ENCODE assay signal across 1 cellular context in the genomic region with DNA sequence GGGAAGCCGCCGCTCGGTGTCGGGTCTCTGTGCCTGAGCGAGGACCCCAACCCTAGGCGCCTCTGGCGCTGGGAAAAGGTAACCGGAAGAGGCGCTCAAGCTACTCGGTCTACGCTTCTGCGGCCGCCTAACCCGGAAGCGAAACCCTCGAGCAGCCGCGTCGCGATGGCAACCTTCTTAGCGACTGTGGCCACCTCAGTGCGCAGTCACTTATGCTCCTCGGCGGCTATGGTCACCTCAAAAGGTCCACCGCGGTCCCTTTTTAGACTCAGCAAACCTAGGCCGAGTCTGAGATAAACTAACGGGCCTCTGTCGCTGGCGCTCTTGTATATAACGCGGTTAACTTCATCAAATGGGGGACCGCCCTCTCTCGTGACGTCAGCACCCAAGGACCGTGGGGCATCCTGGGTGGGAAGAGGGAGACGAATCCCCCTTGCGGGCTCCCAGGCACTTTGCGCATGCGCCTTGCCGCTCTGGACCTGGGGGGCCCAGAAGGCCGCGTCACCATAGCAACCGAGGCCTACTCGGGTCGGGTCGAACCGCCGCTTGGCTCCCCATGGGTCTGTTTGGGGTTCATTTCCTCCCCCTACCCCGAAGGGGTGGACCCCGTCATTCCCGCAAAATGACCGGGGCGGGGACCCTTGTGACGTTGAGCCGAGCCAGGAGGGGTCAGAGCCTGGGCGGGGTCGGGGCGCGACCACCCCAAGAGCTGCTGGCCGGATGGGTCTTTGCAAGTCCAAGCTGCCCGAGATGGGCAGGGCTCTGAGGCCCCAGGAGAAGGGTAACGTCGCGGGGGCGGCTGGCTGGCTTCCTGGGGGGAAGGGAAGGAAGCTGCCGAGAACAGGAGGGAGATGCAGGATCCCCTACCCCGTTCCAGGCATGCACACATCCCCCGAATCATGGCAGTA.
TF ChIP-seq lines count a peak whose summit lies in the region.

Gene GTF2F1, minus strand, starts transcription at position 91 of the 908 bp plus-strand sequence. CDS start 169 bp downstream, outside the sequence.

TF ChIP-seq in HEK293, 187 proteins besides CTCF, POLR2A, EP300 and RAD21 (continued from another document and continues in another):
- TF ChIP-seq ZNF488 (tag by site-specific recombination; IDR thresholded peaks at IDR 0.05), result no peak
- no peak for TF ChIP-seq ZNF768 (tag by site-specific recombination; IDR thresholded peaks at IDR 0.05)
- TF ChIP-seq PRDM6 (tag by site-specific recombination; IDR thresholded peaks at IDR 0.05), result no peak
- peak; percentile 63; the same call in 1 of the 2 replicates for TF ChIP-seq MZF1 (tag by site-specific recombination; IDR thresholded peaks at IDR 0.05; ENCODE audit: borderline replicate concordance)
- no peak for TF ChIP-seq OVOL3 (tag by site-specific recombination; IDR thresholded peaks at IDR 0.05)
- no peak for TF ChIP-seq ZNF266 (tag by site-specific recombination; IDR thresholded peaks at IDR 0.05; ENCODE audit: low read depth)
- TF ChIP-seq OSR2 (tag by site-specific recombination; IDR thresholded peaks at IDR 0.05), result no peak
- TF ChIP-seq ZNF555 (tag by site-specific recombination; conservative IDR thresholded peaks at IDR 0.05), result no peak
- TF ChIP-seq BCL11A (tag by site-specific recombination; IDR thresholded peaks at IDR 0.05; ENCODE audit: low read depth), result no peak
- TF ChIP-seq ZNF501 (tag by site-specific recombination; IDR thresholded peaks at IDR 0.05), result peak; percentile 63; the same call in 1 of the 2 replicates
- TF ChIP-seq ZNF2 (tag by site-specific recombination; IDR thresholded peaks at IDR 0.05), result no peak; the same call in 1 of the 2 replicates
- no peak for TF ChIP-seq REPIN1 (tag by site-specific recombination; IDR thresholded peaks at IDR 0.05; ENCODE audit: low read depth)
- peak; percentile 97 for TF ChIP-seq GLIS2 (tag by site-specific recombination; IDR thresholded peaks at IDR 0.05)
- TF ChIP-seq ZNF155 (tag by site-specific recombination; IDR thresholded peaks at IDR 0.05), result no peak
- no peak for TF ChIP-seq ZNF239 (tag by site-specific recombination; IDR thresholded peaks at IDR 0.05)
- TF ChIP-seq, protein P1, sequence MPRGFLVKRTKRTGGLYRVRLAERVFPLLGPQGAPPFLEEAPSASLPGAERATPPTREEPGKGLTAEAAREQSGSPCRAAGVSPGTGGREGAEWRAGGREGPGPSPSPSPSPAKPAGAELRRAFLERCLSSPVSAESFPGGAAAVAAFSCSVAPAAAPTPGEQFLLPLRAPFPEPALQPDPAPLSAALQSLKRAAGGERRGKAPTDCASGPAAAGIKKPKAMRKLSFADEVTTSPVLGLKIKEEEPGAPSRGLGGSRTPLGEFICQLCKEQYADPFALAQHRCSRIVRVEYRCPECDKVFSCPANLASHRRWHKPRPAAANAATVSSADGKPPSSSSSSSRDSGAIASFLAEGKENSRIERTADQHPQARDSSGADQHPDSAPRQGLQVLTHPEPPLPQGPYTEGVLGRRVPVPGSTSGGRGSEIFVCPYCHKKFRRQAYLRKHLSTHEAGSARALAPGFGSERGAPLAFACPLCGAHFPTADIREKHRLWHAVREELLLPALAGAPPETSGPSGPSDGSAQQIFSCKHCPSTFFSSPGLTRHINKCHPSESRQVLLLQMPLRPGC (tag by site-specific recombination; IDR thresholded peaks at IDR 0.05), result no peak
- no peak for TF ChIP-seq ZNF324 (tag by site-specific recombination; IDR thresholded peaks at IDR 0.05)
- no peak for TF ChIP-seq ZNF664 (tag by site-specific recombination; IDR thresholded peaks at IDR 0.05)
- TF ChIP-seq ZNF157 (tag by site-specific recombination; IDR thresholded peaks at IDR 0.05), result no peak
- no peak for TF ChIP-seq ZFP37 (tag by site-specific recombination; IDR thresholded peaks at IDR 0.05)
- TF ChIP-seq ZNF433 (tag by site-specific recombination; IDR thresholded peaks at IDR 0.05; ENCODE audit: low read depth), result no peak
- TF ChIP-seq, protein P2, sequence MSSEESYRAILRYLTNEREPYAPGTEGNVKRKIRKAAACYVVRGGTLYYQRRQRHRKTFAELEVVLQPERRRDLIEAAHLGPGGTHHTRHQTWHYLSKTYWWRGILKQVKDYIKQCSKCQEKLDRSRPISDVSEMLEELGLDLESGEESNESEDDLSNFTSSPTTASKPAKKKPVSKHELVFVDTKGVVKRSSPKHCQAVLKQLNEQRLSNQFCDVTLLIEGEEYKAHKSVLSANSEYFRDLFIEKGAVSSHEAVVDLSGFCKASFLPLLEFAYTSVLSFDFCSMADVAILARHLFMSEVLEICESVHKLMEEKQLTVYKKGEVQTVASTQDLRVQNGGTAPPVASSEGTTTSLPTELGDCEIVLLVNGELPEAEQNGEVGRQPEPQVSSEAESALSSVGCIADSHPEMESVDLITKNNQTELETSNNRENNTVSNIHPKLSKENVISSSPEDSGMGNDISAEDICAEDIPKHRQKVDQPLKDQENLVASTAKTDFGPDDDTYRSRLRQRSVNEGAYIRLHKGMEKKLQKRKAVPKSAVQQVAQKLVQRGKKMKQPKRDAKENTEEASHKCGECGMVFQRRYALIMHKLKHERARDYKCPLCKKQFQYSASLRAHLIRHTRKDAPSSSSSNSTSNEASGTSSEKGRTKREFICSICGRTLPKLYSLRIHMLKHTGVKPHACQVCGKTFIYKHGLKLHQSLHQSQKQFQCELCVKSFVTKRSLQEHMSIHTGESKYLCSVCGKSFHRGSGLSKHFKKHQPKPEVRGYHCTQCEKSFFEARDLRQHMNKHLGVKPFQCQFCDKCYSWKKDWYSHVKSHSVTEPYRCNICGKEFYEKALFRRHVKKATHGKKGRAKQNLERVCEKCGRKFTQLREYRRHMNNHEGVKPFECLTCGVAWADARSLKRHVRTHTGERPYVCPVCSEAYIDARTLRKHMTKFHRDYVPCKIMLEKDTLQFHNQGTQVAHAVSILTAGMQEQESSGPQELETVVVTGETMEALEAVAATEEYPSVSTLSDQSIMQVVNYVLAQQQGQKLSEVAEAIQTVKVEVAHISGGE (tag by site-specific recombination; conservative IDR thresholded peaks at IDR 0.05; ENCODE audit: low read depth), result peak; percentile 89
- TF ChIP-seq ZNF221 (tag by site-specific recombination; IDR thresholded peaks at IDR 0.05; ENCODE audit: borderline replicate concordance), result no peak
- TF ChIP-seq ZIC2 (tag by site-specific recombination; IDR thresholded peaks at IDR 0.05), result no peak
- no peak for TF ChIP-seq ZNF223 (tag by site-specific recombination; IDR thresholded peaks at IDR 0.05)
- TF ChIP-seq ZNF391 (tag by site-specific recombination; IDR thresholded peaks at IDR 0.05; ENCODE audit: borderline replicate concordance, low read depth), result 0 out of 2 replicates have a peak, but pooled peaks have one; percentile 7
- no peak for TF ChIP-seq ZNF140 (tag by site-specific recombination; IDR thresholded peaks at IDR 0.05)
- TF ChIP-seq ZNF610 (tag by site-specific recombination; IDR thresholded peaks at IDR 0.05; ENCODE audit: borderline replicate concordance), result 0 out of 2 replicates have a peak, but pooled peaks have one; percentile 6
- no peak for TF ChIP-seq ZNF138 (tag by site-specific recombination; IDR thresholded peaks at IDR 0.05; ENCODE audit: borderline replicate concordance)
- no peak for TF ChIP-seq ZNF529 (tag by site-specific recombination; IDR thresholded peaks at IDR 0.05; ENCODE audit: insufficient replicate concordance)
- no peak for TF ChIP-seq ZNF548 (tag by site-specific recombination; IDR thresholded peaks at IDR 0.05)
- no peak for TF ChIP-seq SETDB1 (IDR thresholded peaks at IDR 0.05; ENCODE audit: insufficient read length, low read length)
- no peak for TF ChIP-seq WT1 (tag by site-specific recombination; IDR thresholded peaks at IDR 0.05)
- TF ChIP-seq, protein P3, sequence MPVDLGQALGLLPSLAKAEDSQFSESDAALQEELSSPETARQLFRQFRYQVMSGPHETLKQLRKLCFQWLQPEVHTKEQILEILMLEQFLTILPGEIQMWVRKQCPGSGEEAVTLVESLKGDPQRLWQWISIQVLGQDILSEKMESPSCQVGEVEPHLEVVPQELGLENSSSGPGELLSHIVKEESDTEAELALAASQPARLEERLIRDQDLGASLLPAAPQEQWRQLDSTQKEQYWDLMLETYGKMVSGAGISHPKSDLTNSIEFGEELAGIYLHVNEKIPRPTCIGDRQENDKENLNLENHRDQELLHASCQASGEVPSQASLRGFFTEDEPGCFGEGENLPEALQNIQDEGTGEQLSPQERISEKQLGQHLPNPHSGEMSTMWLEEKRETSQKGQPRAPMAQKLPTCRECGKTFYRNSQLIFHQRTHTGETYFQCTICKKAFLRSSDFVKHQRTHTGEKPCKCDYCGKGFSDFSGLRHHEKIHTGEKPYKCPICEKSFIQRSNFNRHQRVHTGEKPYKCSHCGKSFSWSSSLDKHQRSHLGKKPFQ (tag by site-specific recombination; IDR thresholded peaks at IDR 0.05), result no peak
- TF ChIP-seq TSHZ1 (tag by site-specific recombination; IDR thresholded peaks at IDR 0.05; ENCODE audit: borderline replicate concordance), result no peak
- TF ChIP-seq, protein P4, sequence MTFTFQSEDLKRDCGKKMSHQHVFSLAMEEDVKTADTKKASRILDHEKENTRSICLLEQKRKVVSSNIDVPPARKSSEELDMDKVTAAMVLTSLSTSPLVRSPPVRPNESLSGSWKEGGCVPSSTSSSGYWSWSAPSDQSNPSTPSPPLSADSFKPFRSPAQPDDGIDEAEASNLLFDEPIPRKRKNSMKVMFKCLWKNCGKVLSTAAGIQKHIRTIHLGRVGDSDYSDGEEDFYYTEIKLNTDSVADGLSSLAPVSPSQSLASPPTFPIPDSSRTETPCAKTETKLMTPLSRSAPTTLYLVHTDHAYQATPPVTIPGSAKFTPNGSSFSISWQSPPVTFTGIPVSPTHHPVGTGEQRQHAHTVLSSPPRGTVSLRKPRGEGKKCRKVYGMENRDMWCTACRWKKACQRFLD (tag by site-specific recombination; IDR thresholded peaks at IDR 0.05), result no peak
- TF ChIP-seq ZNF311 (tag by site-specific recombination; IDR thresholded peaks at IDR 0.05; ENCODE audit: borderline replicate concordance), result no peak
- TF ChIP-seq, protein P5, sequence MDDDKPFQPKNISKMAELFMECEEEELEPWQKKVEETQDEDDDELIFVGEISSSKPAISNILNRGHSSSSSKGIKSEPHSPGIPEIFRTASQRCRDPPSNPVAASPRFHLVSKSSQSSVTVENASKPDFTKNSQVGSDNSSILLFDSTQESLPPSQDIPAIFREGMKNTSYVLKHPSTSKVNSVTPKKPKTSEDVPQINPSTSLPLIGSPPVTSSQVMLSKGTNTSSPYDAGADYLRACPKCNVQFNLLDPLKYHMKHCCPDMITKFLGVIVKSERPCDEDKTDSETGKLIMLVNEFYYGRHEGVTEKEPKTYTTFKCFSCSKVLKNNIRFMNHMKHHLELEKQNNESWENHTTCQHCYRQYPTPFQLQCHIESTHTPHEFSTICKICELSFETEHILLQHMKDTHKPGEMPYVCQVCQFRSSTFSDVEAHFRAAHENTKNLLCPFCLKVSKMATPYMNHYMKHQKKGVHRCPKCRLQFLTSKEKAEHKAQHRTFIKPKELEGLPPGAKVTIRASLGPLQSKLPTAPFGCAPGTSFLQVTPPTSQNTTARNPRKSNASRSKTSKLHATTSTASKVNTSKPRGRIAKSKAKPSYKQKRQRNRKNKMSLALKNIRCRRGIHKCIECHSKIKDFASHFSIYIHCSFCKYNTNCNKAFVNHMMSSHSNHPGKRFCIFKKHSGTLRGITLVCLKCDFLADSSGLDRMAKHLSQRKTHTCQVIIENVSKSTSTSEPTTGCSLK (tag by site-specific recombination; IDR thresholded peaks at IDR 0.05), result no peak
